Comparison of ENCODE assay signal across 23 cellular contexts in the genomic region with DNA sequence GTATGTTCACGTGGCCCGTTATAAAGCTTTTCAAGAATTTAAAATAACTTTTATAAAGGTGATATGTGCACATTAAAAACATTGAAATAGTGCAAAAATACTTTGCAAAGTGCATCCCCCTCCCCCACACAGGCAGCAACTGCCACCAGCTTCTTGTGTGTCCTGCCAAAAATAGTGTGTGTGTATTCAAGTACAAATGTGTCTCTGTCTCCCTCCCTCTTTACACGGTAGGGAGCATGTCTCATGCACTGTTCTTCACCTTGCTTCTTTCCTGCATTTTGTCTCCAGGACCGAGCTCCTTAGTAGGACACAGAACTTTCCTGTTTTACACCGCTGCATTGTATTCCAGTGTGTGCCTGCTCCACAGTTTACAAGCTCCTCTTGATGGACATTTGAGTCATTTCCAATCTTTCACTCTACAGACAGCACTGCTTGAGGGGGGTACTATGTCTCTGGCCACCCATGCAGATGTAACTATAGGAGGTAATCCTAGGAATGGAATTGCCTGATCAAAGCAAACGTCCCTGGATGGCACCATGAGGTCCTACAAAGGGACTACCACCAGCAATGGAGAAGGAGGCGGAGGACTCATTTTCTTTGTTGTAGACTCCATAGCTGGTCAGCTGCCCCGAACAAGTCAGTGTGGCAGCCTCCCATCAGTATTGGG. TPM values are rescaled to one million over a fixed set of nuclear protein-coding genes. Genes with fewer than 3 reads are reported as not detected.
DNase-seq lines count a peak whose midpoint lies in the region; ATAC-seq and TF ChIP-seq lines count a peak whose summit lies in the region.
"Had no signal": no experiment of that assay in that cellular context is flagged by ENCODE, and none has a peak within 500 bp of the region (broad histone marks: within the 10 kb centered on the region; RNA-seq: fewer than 3 reads in every experiment).

No MANE protein-coding gene starts in this region.

- H3K9ac ChIP-seq in mesenchymal stem cell (ENCODE audit: low read length) (no peak overlapping the region), neuronal stem cell (ENCODE audit: low read depth, low read length, poor library complexity) (no peak overlapping the region)
- H3K9ac ChIP-seq: BLaER1 had no signal

- H3K4me2 ChIP-seq in mesenchymal stem cell (ENCODE audit: low read length, poor library complexity, severe bottlenecking) (no peak overlapping the region), neuronal stem cell (ENCODE audit: insufficient read depth, low read length, poor library complexity, severe bottlenecking) (no peak overlapping the region)
- H3K4me2 ChIP-seq: BLaER1 had no signal

- H3K23ac ChIP-seq in mesenchymal stem cell (ENCODE audit: low read length in 2 of 2) (no peak overlapping the region), neuronal stem cell (ENCODE audit: low read depth, low read length, poor library complexity) (no peak overlapping the region)

- no peak overlapping the region for H2BK5ac ChIP-seq in mesenchymal stem cell (ENCODE audit: low read depth, low read length, poor library complexity, severe bottlenecking)
- no peak overlapping the region for H2BK5ac ChIP-seq in neuronal stem cell (ENCODE audit: low read length)

- no peak overlapping the region for H2BK15ac ChIP-seq in mesenchymal stem cell (ENCODE audit: low read depth, poor library complexity, severe bottlenecking)
- H2BK15ac ChIP-seq in neuronal stem cell (ENCODE audit: low read length), result no peak overlapping the region

- no peaks in the 10 kb centered on the region for H3K27me3 ChIP-seq in CD8-positive, alpha-beta memory T cell (ENCODE audit: insufficient read depth, low read length, poor library complexity, severe bottlenecking)
- H3K27me3 ChIP-seq in mesenchymal stem cell (ENCODE audit: control insufficient read depth in 1 of 2, insufficient read depth in 1 of 2, low read length in 2 of 2), result no peaks in the 10 kb centered on the region
- no peaks in the 10 kb centered on the region for H3K27me3 ChIP-seq in gastrocnemius medialis
- no peaks in the 10 kb centered on the region for H3K27me3 ChIP-seq in lower lobe of right lung (ENCODE audit: low read depth)
- H3K27me3 ChIP-seq in neuronal stem cell (ENCODE audit: control insufficient read depth in 3 of 3, insufficient read depth in 3 of 3, low read depth in 1 of 3, low read length in 3 of 3), result no peaks in the 10 kb centered on the region
- H3K27me3 ChIP-seq: BLaER1, SJCRH30, upper lobe of left lung had no signal

- H3K36me3 ChIP-seq in CD8-positive, alpha-beta memory T cell (ENCODE audit: insufficient read depth, low read length), result peaks cover 23% of the 10 kb centered on the region
- H3K36me3 ChIP-seq in mesenchymal stem cell (ENCODE audit: control insufficient read depth in 1 of 2, insufficient read depth in 2 of 2, low read depth in 1 of 2, low read length in 2 of 2), result peaks cover 35 to 66% of the 10 kb centered on the region in 2 experiments
- peaks cover 0 to 22% of the 10 kb centered on the region in 2 donors for H3K36me3 ChIP-seq in gastrocnemius medialis
- H3K36me3 ChIP-seq in lower lobe of right lung, result peaks cover 66% of the 10 kb centered on the region
- H3K36me3 ChIP-seq in neuronal stem cell (replicated peaks in 1 of 2; ENCODE audit: control insufficient read depth in 2 of 2, insufficient read depth in 2 of 2, low read length in 2 of 2), result peaks cover 0 to 34% of the 10 kb centered on the region in 2 donors

- H3K4me3 ChIP-seq in CD8-positive, alpha-beta memory T cell (ENCODE audit: low read length), result no peak overlapping the region
- H3K4me3 ChIP-seq in mesenchymal stem cell (ENCODE audit: insufficient read depth in 1 of 2, low read depth in 1 of 2, low read length in 2 of 2), result no peak overlapping the region
- H3K4me3 ChIP-seq in gastrocnemius medialis, result no peak overlapping the region
- H3K4me3 ChIP-seq in lower lobe of right lung, result no peak overlapping the region
- no peak overlapping the region for H3K4me3 ChIP-seq in neuronal stem cell (ENCODE audit: low read length in 2 of 2)
- H3K4me3 ChIP-seq: BLaER1, mucosa of descending colon, SJCRH30, skin epidermis, upper lobe of left lung had no signal

- H3K14ac ChIP-seq in mesenchymal stem cell (ENCODE audit: low read length in 2 of 2) (no peak overlapping the region), neuronal stem cell (ENCODE audit: low read length) (no peak overlapping the region)

- H3K9me3 Mint-ChIP-seq in CD8-positive, alpha-beta memory T cell, result no peaks in the 10 kb centered on the region
- no peaks in the 10 kb centered on the region for H3K9me3 Mint-ChIP-seq in activated T-helper 17 cell treated with anti-CD3 and anti-CD28 coated beads, Interleukin-2, amount 50 U/mL, for 72 hours
- H3K9me3 Mint-ChIP-seq: activated naive CD4-positive, alpha-beta T cell treated with anti-CD3 and anti-CD28 coated beads, Interleukin-2, amount 10 ng/mL, durations not matched to agents 7 days and 5 days; dendritic cell treated with granulocyte-macrophage colony-stimulating factor and Interleukin-4, amounts not matched to agents 40 ng/mL and 50 ng/mL, for 4 days had no signal

- H2BK12ac ChIP-seq in mesenchymal stem cell (ENCODE audit: low read length in 2 of 2), result no peak overlapping the region
- H2BK12ac ChIP-seq in neuronal stem cell (ENCODE audit: low read length), result no peak overlapping the region

- peaks cover 0 to 3% (median 0%) of the 10 kb centered on the region in 3 donors for H3K4me1 Mint-ChIP-seq in CD8-positive, alpha-beta memory T cell
- H3K4me1 Mint-ChIP-seq in activated T-helper 17 cell treated with anti-CD3 and anti-CD28 coated beads, Interleukin-2, amount 50 U/mL, for 72 hours, result peaks cover 6% of the 10 kb centered on the region
- H3K4me1 Mint-ChIP-seq: activated naive CD4-positive, alpha-beta T cell treated with anti-CD3 and anti-CD28 coated beads, Interleukin-2, amount 10 ng/mL, durations not matched to agents 7 days and 5 days had no signal

- in situ Hi-C loops in gastrocnemius medialis (cut with MboI; ENCODE audit: low sequenced_read_pairs in 4 of 4), result loop anchor here in 2 of 4 donors (25.0 kb wide), 1 partner anchor 567 kb away; a partner anchor contains a TSS

- H3K79me1 ChIP-seq in mesenchymal stem cell (replicated peaks; ENCODE audit: low read length, poor library complexity, severe bottlenecking) (peaks cover 14% of the 10 kb centered on the region), neuronal stem cell (ENCODE audit: low read depth, low read length) (no peaks in the 10 kb centered on the region)

- no peaks in the 10 kb centered on the region for H3K27me3 Mint-ChIP-seq in CD8-positive, alpha-beta memory T cell
- H3K27me3 Mint-ChIP-seq in activated T-helper 17 cell treated with anti-CD3 and anti-CD28 coated beads, Interleukin-2, amount 50 U/mL, for 72 hours, result no peaks in the 10 kb centered on the region
- H3K27me3 Mint-ChIP-seq: activated naive CD4-positive, alpha-beta T cell treated with anti-CD3 and anti-CD28 coated beads, Interleukin-2, amount 10 ng/mL, durations not matched to agents 7 days and 5 days; dendritic cell treated with granulocyte-macrophage colony-stimulating factor and Interleukin-4, amounts not matched to agents 40 ng/mL and 50 ng/mL, for 4 days had no signal

- intact Hi-C loops in gastrocnemius medialis (cut with DNase I; ENCODE audit: low total_unique reads), result loop anchor here (5.0 kb wide), 2 partner anchors 132 to 167 kb away; no protein-coding TSS in a partner anchor
- intact Hi-C loops in lower lobe of right lung (cut with DNase I), result no loop called here

- no peaks in the 10 kb centered on the region for H3K4me1 ChIP-seq in CD8-positive, alpha-beta memory T cell (ENCODE audit: insufficient read depth, low read length)
- H3K4me1 ChIP-seq in mesenchymal stem cell (ENCODE audit: control insufficient read depth, insufficient read depth, low read depth, low read length), result peaks cover 61% of the 10 kb centered on the region
- peaks cover 45% of the 10 kb centered on the region in 2 donors for H3K4me1 ChIP-seq in gastrocnemius medialis
- H3K4me1 ChIP-seq in lower lobe of right lung, result peaks cover 46% of the 10 kb centered on the region
- H3K4me1 ChIP-seq in neuronal stem cell (ENCODE audit: control insufficient read depth in 2 of 2, insufficient read depth in 1 of 2, low read depth in 1 of 2, low read length in 2 of 2), result peaks cover 8 to 13% of the 10 kb centered on the region in 2 donors
- H3K4me1 ChIP-seq: BLaER1, Caco-2 had no signal

- no peaks in the 10 kb centered on the region for H3K9me3 ChIP-seq in CD8-positive, alpha-beta memory T cell (ENCODE audit: low read length)
- H3K9me3 ChIP-seq in mesenchymal stem cell (ENCODE audit: control insufficient read depth, low read length) (no peaks in the 10 kb centered on the region), gastrocnemius medialis (no peaks in the 10 kb centered on the region), lower lobe of right lung (no peaks in the 10 kb centered on the region), neuronal stem cell (replicated peaks in 1 of 2; ENCODE audit: control insufficient read depth in 2 of 2, insufficient read depth in 1 of 2, low read depth in 1 of 2, low read length in 2 of 2) (peaks cover 0 to 2% of the 10 kb centered on the region in 2 donors)
- H3K9me3 ChIP-seq: BLaER1, Caco-2, mucosa of descending colon, SJCRH30, upper lobe of left lung had no signal

- H2AFZ ChIP-seq in mesenchymal stem cell (ENCODE audit: low read depth, low read length) (no peak overlapping the region), neuronal stem cell (ENCODE audit: low read length) (no peak overlapping the region)

- H3K27ac Mint-ChIP-seq in CD8-positive, alpha-beta memory T cell, result peak overlapping the region in 5 of 8 donors; percentile 15 to 73 (median 38)
- H3K27ac Mint-ChIP-seq in activated T-helper 17 cell treated with anti-CD3 and anti-CD28 coated beads, Interleukin-2, amount 50 U/mL, for 72 hours, result peak overlapping the region; percentile 84
- H3K27ac Mint-ChIP-seq: activated naive CD4-positive, alpha-beta T cell treated with anti-CD3 and anti-CD28 coated beads, Interleukin-2, amount 10 ng/mL, durations not matched to agents 7 days and 5 days; dendritic cell treated with granulocyte-macrophage colony-stimulating factor and Interleukin-4, amounts not matched to agents 40 ng/mL and 50 ng/mL, for 4 days had no signal

- TF ChIP-seq CTCF in gastrocnemius medialis (IDR thresholded peaks at IDR 0.05 in 4 of 5, conservative IDR thresholded peaks at IDR 0.05 in 1 of 5), result no peak
- TF ChIP-seq CTCF in lower lobe of right lung (IDR thresholded peaks at IDR 0.05), result no peak

- H3K4ac ChIP-seq in mesenchymal stem cell (ENCODE audit: low read depth in 1 of 2, low read length in 2 of 2), result no peak overlapping the region
- H3K4ac ChIP-seq in neuronal stem cell (ENCODE audit: low read length), result no peak overlapping the region

- H3K36me3 Mint-ChIP-seq in CD8-positive, alpha-beta memory T cell, result peaks cover 4 to 87% (median 5%) of the 10 kb centered on the region in 3 donors
- H3K36me3 Mint-ChIP-seq in activated T-helper 17 cell treated with anti-CD3 and anti-CD28 coated beads, Interleukin-2, amount 50 U/mL, for 72 hours (ENCODE audit: low read depth), result peaks cover 96% of the 10 kb centered on the region

- TF ChIP-seq POLR2A in gastrocnemius medialis (IDR thresholded peaks at IDR 0.05), result no peak

- POLR2A ChIA-PET in CD8-positive, alpha-beta memory T cell (lab: Charles Lee), result no interaction called here

- H4K91ac ChIP-seq in mesenchymal stem cell (ENCODE audit: low read length) (no peak overlapping the region), neuronal stem cell (ENCODE audit: low read depth, low read length, poor library complexity) (no peak overlapping the region)

- H3K27ac ChIP-seq in CD8-positive, alpha-beta memory T cell (ENCODE audit: low read depth, low read length), result no peak overlapping the region
- H3K27ac ChIP-seq in mesenchymal stem cell (ENCODE audit: low read length, poor library complexity, severe bottlenecking) (no peak overlapping the region), gastrocnemius medialis (peak overlapping the region; percentile 83 to 93 (median 88)), lower lobe of right lung (no peak overlapping the region), neuronal stem cell (replicated peaks; ENCODE audit: low read length) (no peak overlapping the region)
- H3K27ac ChIP-seq: BLaER1, SJCRH30 had no signal

- H2BK120ac ChIP-seq in mesenchymal stem cell (ENCODE audit: low read depth, low read length) (no peak overlapping the region), neuronal stem cell (ENCODE audit: low read depth, low read length) (no peak overlapping the region)

- H4K8ac ChIP-seq in mesenchymal stem cell (ENCODE audit: low read length), result no peak overlapping the region
- no peak overlapping the region for H4K8ac ChIP-seq in neuronal stem cell (ENCODE audit: low read depth, low read length)

- no peak for DNase-seq in CD8-positive, alpha-beta memory T cell
- DNase-seq in mesenchymal stem cell (no peak), gastrocnemius medialis (no peak), lower lobe of right lung (no peak), NCI-H345 treated with DMSO at 0.1 percent for 48 hours (lab: John Stamatoyannopoulos, UW; ENCODE audit: unreplicated experiment) (no peak), NCI-H1436 treated with DMSO at 0.1 percent for 48 hours (lab: John Stamatoyannopoulos, UW) (no peak), neuronal stem cell (ENCODE audit: low spot score) (no peak)
- DNase-seq: activated CD4-positive, CD25-positive, alpha-beta regulatory T cell; activated naive CD4-positive, alpha-beta T cell treated with anti-CD3 and anti-CD28 coated beads, Interleukin-2, amount 10 ng/mL, durations not matched to agents 7 days and 5 days; Caco-2; DMS79; GDM1; glutamatergic neuron; NCI-H1930; NCI-H226; NCI-H748 treated with DMSO at 0.1 percent for 48 hours; SJCRH30; upper lobe of left lung had no signal

- CTCF ChIA-PET in CD8-positive, alpha-beta memory T cell (lab: Charles Lee), result interaction anchor here (0.9 to 1.4 kb wide), 3 partner anchors 12 to 251 kb away, joined by 3 to 4 read pairs (median 4); a partner anchor contains a TSS

- no peak overlapping the region for H3K18ac ChIP-seq in mesenchymal stem cell (ENCODE audit: low read depth in 1 of 2, low read length in 2 of 2)
- H3K18ac ChIP-seq in neuronal stem cell (ENCODE audit: low read length), result no peak overlapping the region

- ATAC-seq in activated T-helper 17 cell treated with anti-CD3 and anti-CD28 coated beads, Interleukin-2, amount 50 U/mL, for 72 hours (replicated peaks), result no peak
- ATAC-seq in gastrocnemius medialis (peak in 1 of 2 donors; percentile 34), lower lobe of right lung (no peak)
- ATAC-seq: mucosa of descending colon had no signal

- 96% methylated on average over 6 of the region's 8 CpGs for WGBS in mesenchymal stem cell
- WGBS in neuronal stem cell (ENCODE audit: extremely low coverage in 2 of 2, insufficient read length in 2 of 2, insufficient replicate concordance in 1 of 2), 2 donors, result no CpG with 5 or more reads among the region's 8 CpGs

- H2AK5ac ChIP-seq in mesenchymal stem cell (ENCODE audit: low read length, severe bottlenecking) (peak overlapping the region; percentile 17), neuronal stem cell (ENCODE audit: low read depth, low read length) (no peak overlapping the region)

- no peak overlapping the region for H3K4me3 Mint-ChIP-seq in CD8-positive, alpha-beta memory T cell
- H3K4me3 Mint-ChIP-seq in activated T-helper 17 cell treated with anti-CD3 and anti-CD28 coated beads, Interleukin-2, amount 50 U/mL, for 72 hours, result no peak overlapping the region
- H3K4me3 Mint-ChIP-seq: activated naive CD4-positive, alpha-beta T cell treated with anti-CD3 and anti-CD28 coated beads, Interleukin-2, amount 10 ng/mL, durations not matched to agents 7 days and 5 days; dendritic cell treated with granulocyte-macrophage colony-stimulating factor and Interleukin-4, amounts not matched to agents 40 ng/mL and 50 ng/mL, for 4 days had no signal

RNA-seq across cellular contexts. Expression of a gene that starts 52.4 kb away (rescaled TPM):
- 10 to 100 TPM; 44.5 to 44.6 TPM for total RNA-seq in CD8-positive, alpha-beta memory T cell
- 6.6 TPM for polyA plus RNA-seq in CD8-positive, alpha-beta memory T cell
- total RNA-seq in activated T-helper 17 cell treated with anti-CD3 and anti-CD28 coated beads, Interleukin-2, amount 50 U/mL, for 72 hours, result 100 to 1,000 TPM in 1 of 2 donors, 10 to 100 TPM in 1; 80.1 to 219 TPM
- polyA plus RNA-seq in mesenchymal stem cell (2013, experiment 1 of 2), result 34.8 TPM
- 33.8 TPM for polyA plus RNA-seq in mesenchymal stem cell (2013, experiment 2 of 2)
- 100 to 1,000 TPM in 2 of 4 donors, 10 to 100 TPM in 2; 42.1 to 119 (median 88.7) TPM for total RNA-seq in gastrocnemius medialis
- total RNA-seq in lower lobe of right lung, result 84.0 TPM
- polyA plus RNA-seq in neuronal stem cell (2013, experiment 1 of 2), result 27.6 TPM
- 30.3 TPM for polyA plus RNA-seq in neuronal stem cell (2013, experiment 2 of 2)

Comparison
In these comparisons a context has a peak if more than half of its experiments do, and no peak if none do; other contexts are left out.
1. H3K27ac ChIP-seq: peak in gastrocnemius medialis (4 of 4); none in CD8-positive, alpha-beta memory T cell (single experiment), mesenchymal stem cell (single experiment), lower lobe of right lung (single experiment) and neuronal stem cell (single experiment).